ENCODE assay signal across 19 cellular contexts in genomic region chr16:3874794-3875692, GRCh38. TPM values are rescaled to one million over a fixed set of nuclear protein-coding genes. Genes with fewer than 3 reads are reported as not detected.
A peak's percentile ranks its signal among the peaks of the same experiment; 100 is the strongest.
DNase-seq lines count a peak whose midpoint lies in the region; FAIRE-seq and TF ChIP-seq lines count a peak whose summit lies in the region.
"Had no signal": no experiment of that assay in that cellular context is flagged by ENCODE, and none has a peak within 500 bp of the region (broad histone marks: within the 10 kb centered on the region; RNA-seq: fewer than 3 reads in every experiment).

No MANE protein-coding gene starts in this region.

- intact Hi-C loops in CD14-positive monocyte (cut with micrococcal nuclease): loop anchor here in 1 of 2 donors (10.0 kb wide), 1 partner anchor 180 kb away; no protein-coding TSS in a partner anchor

- no peak overlapping the region for H3K4me2 ChIP-seq in H1 (ENCODE audit: insufficient read depth in 1 of 2, low read depth in 2 of 2, low read length in 2 of 2)

- no peak overlapping the region for H4K5ac ChIP-seq in H1 (ENCODE audit: insufficient read length, low read depth, low read length)

- no peak overlapping the region for H2BK5ac ChIP-seq in H1 (ENCODE audit: low read depth, low read length)

- CTCF ChIA-PET in H1 (lab: Charles Lee; ENCODE audit: partially characterized antibody): interaction anchor here (1.5 to 2.1 kb wide), 2 partner anchors 12 to 64 kb away, joined by 4 to 5 read pairs; no protein-coding TSS in a partner anchor

- H3K4ac ChIP-seq in H1 (replicated peaks; ENCODE audit: insufficient read length, low read depth, low read length): no peak overlapping the region

- H3K56ac ChIP-seq in H1 (replicated peaks; ENCODE audit: insufficient read length, low read depth, low read length): no peak overlapping the region

- TF ChIP-seq RAD21 in H1 (IDR thresholded peaks at IDR 0.05 in 1 of 2, conservative IDR thresholded peaks at IDR 0.05 in 1 of 2; ENCODE audit: low read depth in 2 of 2, low read length in 2 of 2): no peak

- H2BK20ac ChIP-seq in H1 (ENCODE audit: low read length): no peak overlapping the region

- H3K36me3 ChIP-seq in H7 (replicated peaks; ENCODE audit: control insufficient read depth, insufficient read depth, low read length) (no peaks in the 10 kb centered on the region; the same call in 1 of the 2 replicates), H1 (ENCODE audit: control insufficient read depth in 2 of 4, insufficient read depth in 4 of 4, low read length in 3 of 4) (peaks cover 0 to 4% (median 0%) of the 10 kb centered on the region in 4 experiments; a peak in 1 of 8 replicates), MG63 (peaks cover 18% of the 10 kb centered on the region)
- H3K36me3 ChIP-seq: adrenal gland, suprapubic skin had no signal

- H3K23ac ChIP-seq in H1 (ENCODE audit: insufficient read length): no peak overlapping the region

- H2BK12ac ChIP-seq in H1 (ENCODE audit: low read depth, low read length): no peak overlapping the region

- 81% methylated on average over 15 of the region's 15 CpGs; no CpG with 5 or more reads in 1 of the 2 experiments for WGBS in H1 (ENCODE audit: extremely low coverage in 1 of 2, insufficient coverage in 1 of 2, insufficient read length in 1 of 2, insufficient replicate concordance in 2 of 2, low coverage in 1 of 2, low lambda C conversion rate in 2 of 2, missing lambda C conversion rate in 1 of 2), 2 experiments

- H3K27me3 ChIP-seq in H7 (ENCODE audit: control insufficient read depth, insufficient read depth, low read length): no peaks in the 10 kb centered on the region
- no peaks in the 10 kb centered on the region; a peak in 1 of 7 replicates for H3K27me3 ChIP-seq in H1 (replicated peaks in 1 of 4; ENCODE audit: control insufficient read depth in 3 of 4, extremely low read depth in 1 of 4, insufficient read depth in 3 of 4, low read length in 3 of 4)
- no peaks in the 10 kb centered on the region for H3K27me3 ChIP-seq in MG63
- H3K27me3 ChIP-seq: adrenal gland, BE2C, foreskin keratinocyte, suprapubic skin had no signal

- TF ChIP-seq CTCF in CD14-positive monocyte (IDR thresholded peaks at IDR 0.05) (no peak), H1 (IDR thresholded peaks at IDR 0.05; ENCODE audit: control extremely low read depth in 1 of 3, insufficient read depth in 1 of 3, low read depth in 1 of 3, low read length in 3 of 3) (no peak), progenitor cell of endocrine pancreas (IDR thresholded peaks at IDR 0.05; ENCODE audit: unreplicated experiment) (no peak)

- H3K4me3 ChIP-seq in H7 (ENCODE audit: insufficient read depth, low read depth, low read length): no peak overlapping the region
- H3K4me3 ChIP-seq in H1 (ENCODE audit: extremely low read depth in 1 of 4, insufficient read depth in 2 of 4, low read depth in 3 of 4, low read length in 4 of 4): no peak overlapping the region
- no peak overlapping the region for H3K4me3 ChIP-seq in MG63
- H3K4me3 ChIP-seq: adrenal gland, suprapubic skin had no signal

- H2BK120ac ChIP-seq in H1 (replicated peaks; ENCODE audit: low read depth, low read length): no peak overlapping the region

- H3K9ac ChIP-seq in H1 (replicated peaks in 1 of 4; ENCODE audit: extremely low read depth in 1 of 4, low read depth in 3 of 4, low read length in 3 of 4): no peak overlapping the region

- no peak overlapping the region for H2BK15ac ChIP-seq in H1 (ENCODE audit: low read length)

- H3K9me3 ChIP-seq in H1 (ENCODE audit: insufficient read depth in 2 of 2, low read depth in 1 of 2, low read length in 1 of 2): no peaks in the 10 kb centered on the region
- H3K9me3 ChIP-seq in MG63: no peaks in the 10 kb centered on the region
- H3K9me3 ChIP-seq: adrenal gland, BE2C, suprapubic skin had no signal

- H3K36me3 Mint-ChIP-seq in CD14-positive monocyte: peaks cover 19 to 26% of the 10 kb centered on the region in 2 donors
- H3K36me3 Mint-ChIP-seq in progenitor cell of endocrine pancreas (ENCODE audit: insufficient read depth): peaks cover 2% of the 10 kb centered on the region

- H3K4me3 Mint-ChIP-seq in CD14-positive monocyte (no peak overlapping the region), progenitor cell of endocrine pancreas (ENCODE audit: low read depth) (peak overlapping the region; percentile 18)

- H2AFZ ChIP-seq in H1 (ENCODE audit: low read length): no peak overlapping the region

- peaks cover 0 to 2% (median 2%) of the 10 kb centered on the region in 3 donors for H3K27me3 Mint-ChIP-seq in CD14-positive monocyte (ENCODE audit: low read depth in 3 of 3)
- no peaks in the 10 kb centered on the region for H3K27me3 Mint-ChIP-seq in progenitor cell of endocrine pancreas

- H3K4me1 Mint-ChIP-seq in CD14-positive monocyte: peaks cover 83% of the 10 kb centered on the region
- H3K4me1 Mint-ChIP-seq in progenitor cell of endocrine pancreas (ENCODE audit: low read depth): peaks cover 83% of the 10 kb centered on the region

- H3K79me1 ChIP-seq in H1 (ENCODE audit: low read depth, low read length): peaks cover 24% of the 10 kb centered on the region

- peaks cover 48 to 95% of the 10 kb centered on the region in 2 experiments for H3K79me2 ChIP-seq in H1 (ENCODE audit: control insufficient read depth in 1 of 2, insufficient read depth in 2 of 2, low read length in 2 of 2)

- H3K9me3 Mint-ChIP-seq in CD14-positive monocyte: no peaks in the 10 kb centered on the region
- no peaks in the 10 kb centered on the region for H3K9me3 Mint-ChIP-seq in progenitor cell of endocrine pancreas (ENCODE audit: low read depth)

- H4K8ac ChIP-seq in H1 (ENCODE audit: extremely low read depth, insufficient read depth, low read length): no peak overlapping the region

- no peak; a peak in 1 of 3 replicates for TF ChIP-seq POLR2A in H1 (IDR thresholded peaks at IDR 0.05; ENCODE audit: control extremely low read depth in 1 of 2, low read depth in 2 of 2, low read length in 2 of 2)

- H3K27ac ChIP-seq in H1 (ENCODE audit: low read depth, low read length): no peak overlapping the region
- H3K27ac ChIP-seq: adrenal gland, foreskin keratinocyte, suprapubic skin had no signal

- DNase-seq in CD14-positive monocyte (ENCODE audit: low spot score) (no peak), H7 (peak; percentile 49), H1 (ENCODE audit: low read depth in 1 of 2, low spot score in 2 of 2) (no peak), progenitor cell of endocrine pancreas (ENCODE audit: low spot score, unreplicated experiment) (no peak), MG63 (no peak), SKM-1 (lab: John Stamatoyannopoulos, UW; ENCODE audit: unreplicated experiment) (no peak)
- DNase-seq in activated CD4-positive, alpha-beta T cell treated with anti-CD3 and anti-CD28 coated beads for 4 hours: no peak
- DNase-seq: activated CD4-positive, alpha-beta T cell treated with anti-CD3 and anti-CD28 coated beads for 1 hour; BE2C; cerebellar nuclear complex; DMS53; foreskin keratinocyte; NCI-H2029; right cardiac atrium; SIG-M5; stimulated activated CD4-positive, alpha-beta T cell treated with anti-CD3 and anti-CD28 coated beads, Interleukin-1b, Interleukin-23, amount 100 ng/mL, for 48 hours; T-helper 9 cell had no signal

- H4K20me1 ChIP-seq in H1 (replicated peaks in 1 of 2; ENCODE audit: control insufficient read depth in 1 of 2, insufficient read depth in 2 of 2, low read length in 2 of 2): peaks cover 65 to 68% of the 10 kb centered on the region in 2 experiments

- H3K18ac ChIP-seq in H1 (ENCODE audit: extremely low read depth, low read length): no peak overlapping the region

- POLR2A ChIA-PET in H1 (lab: Charles Lee; ENCODE audit: partially characterized antibody): interaction anchor here (0.8 to 2.0 kb wide), 4 partner anchors 8 to 64 kb away, joined by 4 to 9 read pairs (median 6); no protein-coding TSS in a partner anchor

- TF ChIP-seq EP300 in H1 (IDR thresholded peaks at IDR 0.05; ENCODE audit: borderline replicate concordance in 1 of 2, low read depth in 2 of 2, low read length in 2 of 2): no peak

- H3K27ac Mint-ChIP-seq in CD14-positive monocyte: peak overlapping the region in 4 of 7 donors; percentile 16 to 55 (median 30)
- H3K27ac Mint-ChIP-seq in progenitor cell of endocrine pancreas: peak overlapping the region; percentile 11

- H2AK5ac ChIP-seq in H1 (ENCODE audit: low read depth, low read length): no peak overlapping the region

- no peak overlapping the region for H4K91ac ChIP-seq in H1 (replicated peaks; ENCODE audit: insufficient read length, low read length)

- no peak for FAIRE-seq in H1 (lab: Jason Lieb, UNC)

- H3K23me2 ChIP-seq in H1 (ENCODE audit: low read depth, low read length): peaks cover 6% of the 10 kb centered on the region

- peaks cover 2 to 13% (median 8%) of the 10 kb centered on the region in 4 experiments; a peak in 4 of 7 replicates for H3K4me1 ChIP-seq in H1 (replicated peaks in 1 of 4; ENCODE audit: control insufficient read depth in 3 of 4, insufficient read depth in 4 of 4, low read length in 3 of 4)

- H3K14ac ChIP-seq in H1 (ENCODE audit: insufficient read length): no peak overlapping the region

TF ChIP-seq in H1, 55 proteins besides CTCF, POLR2A, EP300 and RAD21:
- TF ChIP-seq TAF7 (optimal IDR thresholded peaks at IDR 0.05; ENCODE audit: borderline replicate concordance, low read depth, low read length) (no peak), TCF12 (IDR thresholded peaks at IDR 0.05; ENCODE audit: low read depth, low read length) (no peak), POLR2AphosphoS5 (IDR thresholded peaks at IDR 0.05; ENCODE audit: low read depth, low read length) (peak; percentile 61; the same call in 1 of the 2 replicates), SIRT6 (IDR thresholded peaks at IDR 0.05; ENCODE audit: low read length) (no peak), CEBPB (IDR thresholded peaks at IDR 0.05; ENCODE audit: low read depth, low read length) (no peak), TBP (IDR thresholded peaks at IDR 0.05; ENCODE audit: low read depth, low read length) (no peak), SP4 (IDR thresholded peaks at IDR 0.05; ENCODE audit: low read length) (no peak), MAFK (IDR thresholded peaks at IDR 0.05; ENCODE audit: low read depth, low read length) (peak; percentile 14; the same call in 1 of the 2 replicates)

RNA-seq across cellular contexts. Expression of gene CREBBP, which starts 5.5 kb away (rescaled TPM):
- polyA plus RNA-seq in CD14-positive monocyte (1 to 10 TPM; 2.1 to 6.2 TPM), H1 (2011; rRNA removed) (10.0 and 15.9 TPM in 2 replicates)
- 11.7 and 14.6 TPM in 2 replicates for total RNA-seq in H7 (2014; rRNA removed; shearing (Covaris generic))
- total RNA-seq in H1 (2021; fragmentation: NEBNext Ultra II Directional; extraction: Animal tissue kit (Norgen Biotek cat#: 25700)): 60.1 and 66.1 TPM in 2 replicates
- 7.3 TPM for polyA plus RNA-seq in H1 (2011; cell fraction: cytosol; rRNA removed)
- polyA plus RNA-seq in H1 (2011; cell fraction: nucleus; rRNA removed): 28.2 TPM
- polyA plus RNA-seq in H1 (2012, experiment 1 of 2): 25.6 to 34.1 TPM (median 29.2 TPM) in 4 replicates
- polyA plus RNA-seq in H1 (2012, experiment 2 of 2): 5.6 TPM
- 20.5 TPM for polyA plus RNA-seq in H1 (2013, experiment 1 of 2)
- polyA plus RNA-seq in H1 (2013, experiment 2 of 2): 18.9 TPM
- 29.5 and 35.0 TPM in 2 replicates for polyA minus RNA-seq in H1 (2011; rRNA and poly(A)+ RNA removed)
- polyA minus RNA-seq in H1 (2011; cell fraction: cytosol; rRNA and poly(A)+ RNA removed): 50.9 TPM
- 57.2 TPM for polyA minus RNA-seq in H1 (2011; cell fraction: nucleus; rRNA and poly(A)+ RNA removed)
- 144 and 146 TPM in 2 replicates for total RNA-seq in progenitor cell of endocrine pancreas
- total RNA-seq in MG63 (2014; rRNA removed; shearing (Covaris generic); ENCODE audit: low replicate concordance): 3.7 and 7.0 TPM in 2 replicates
